In genomic region chr16:81005644-81006471, GRCh38 we compare ENCODE assay signal across 8 cellular contexts. TPM values are rescaled to one million over a fixed set of nuclear protein-coding genes. Genes with fewer than 3 reads are reported as not detected.
A peak's percentile ranks its signal among the peaks of the same experiment; 100 is the strongest.
DNase-seq lines count a peak whose midpoint lies in the region; ATAC-seq and TF ChIP-seq lines count a peak whose summit lies in the region.

No MANE protein-coding gene starts in this region.

- H4K20me1 ChIP-seq in DND-41 (ENCODE audit: insufficient read depth, low read length), result peaks cover 53% of the 10 kb centered on the region

- peaks cover 93% of the 10 kb centered on the region for H3K79me2 ChIP-seq in DND-41 (ENCODE audit: insufficient read depth, low read length)

- H3K27me3 ChIP-seq in DND-41 (ENCODE audit: insufficient read depth, low read length, poor library complexity) (no peaks in the 10 kb centered on the region), liver (ENCODE audit: control insufficient read depth in 4 of 4, insufficient read depth in 4 of 4, low read length in 3 of 4) (no peaks in the 10 kb centered on the region)

- H3K27ac ChIP-seq in DND-41 (ENCODE audit: low read length), result peak overlapping the region; percentile 97
- H3K27ac ChIP-seq in liver (ENCODE audit: low read depth in 1 of 2, low read length in 2 of 2), result peak overlapping the region; percentile 94 to 100
- peak overlapping the region; percentile 97 for H3K27ac ChIP-seq in temporal lobe (ENCODE audit: low read depth, low read length)

- DNase-seq in DND-41 (peak; percentile 43), KG1 (lab: John Stamatoyannopoulos, UW) (peak; percentile 4), astrocyte of the hippocampus (ENCODE audit: low read depth, low spot score) (peak; percentile 27), NCI-H524 treated with DMSO at 0.1 percent for 48 hours (lab: John Stamatoyannopoulos, UW) (no peak)

- H3K36me3 ChIP-seq in DND-41 (ENCODE audit: insufficient read depth, low read length), result peaks cover 25% of the 10 kb centered on the region
- H3K36me3 ChIP-seq in liver (ENCODE audit: control insufficient read depth in 4 of 4, insufficient read depth in 3 of 4, low read depth in 1 of 4, low read length in 3 of 4), result no peaks in the 10 kb centered on the region

- H3K9me3 ChIP-seq in DND-41 (ENCODE audit: insufficient read depth, low read length, severe bottlenecking), result no peaks in the 10 kb centered on the region
- no peaks in the 10 kb centered on the region for H3K9me3 ChIP-seq in liver (ENCODE audit: control insufficient read depth in 4 of 4, low read length in 3 of 4)

- peaks cover 52% of the 10 kb centered on the region for H3K4me1 ChIP-seq in DND-41 (ENCODE audit: insufficient read depth, low read length)
- peaks cover 3 to 42% (median 23%) of the 10 kb centered on the region in 4 donors for H3K4me1 ChIP-seq in liver (ENCODE audit: control insufficient read depth in 4 of 4, insufficient read depth in 4 of 4, low read length in 3 of 4)

- ATAC-seq in DND-41 (ENCODE audit: insufficient read depth, low read depth), result no peak
- ATAC-seq in GM18502 (IDR thresholded peaks at IDR 0.05; ENCODE audit: poor library complexity, unreplicated experiment), result no peak
- ATAC-seq in HG03342 (IDR thresholded peaks at IDR 0.05; ENCODE audit: unreplicated experiment), result no peak

- 10% methylated on average over 27 of the region's 27 CpGs for WGBS in liver

- H3K4me3 ChIP-seq in DND-41 (ENCODE audit: low read depth in 1 of 2, low read length in 2 of 2) (peak overlapping the region; percentile 65 to 89), liver (ENCODE audit: low read depth in 1 of 3, low read length in 3 of 3) (peak overlapping the region; percentile 88 to 99 (median 95))

- H3K4me2 ChIP-seq in DND-41 (ENCODE audit: insufficient read depth, low read length), result peak overlapping the region; percentile 87

- peak overlapping the region; percentile 72 for H3K9ac ChIP-seq in DND-41 (ENCODE audit: low read depth, low read length)
- H3K9ac ChIP-seq in liver (ENCODE audit: low read depth in 1 of 2, low read length in 2 of 2), result peak overlapping the region; percentile 92 to 95

- no peak for TF ChIP-seq CTCF in DND-41 (IDR thresholded peaks at IDR 0.05; ENCODE audit: borderline replicate concordance, extremely low read depth, low read length, poor library complexity, severe bottlenecking)
- TF ChIP-seq CTCF in liver (IDR thresholded peaks at IDR 0.05; ENCODE audit: low read depth, low read length, missing input control), result no peak

- H2AFZ ChIP-seq in DND-41 (ENCODE audit: low read depth, low read length), result peak overlapping the region; percentile 89

- TF ChIP-seq RAD21 in liver (IDR thresholded peaks at IDR 0.05), result no peak

TF ChIP-seq in liver, 16 proteins besides CTCF, POLR2A, EP300 and RAD21:
- TF ChIP-seq FOXA1 (IDR thresholded peaks at IDR 0.05) (no peak), HNF4A (conservative IDR thresholded peaks at IDR 0.05) (no peak), EGR1 (IDR thresholded peaks at IDR 0.05; ENCODE audit: low read depth in 2 of 2) (no peak), MAX (IDR thresholded peaks at IDR 0.05) (no peak), NR2F2 (IDR thresholded peaks at IDR 0.05) (no peak), HNF4G (IDR thresholded peaks at IDR 0.05) (no peak), JUND (IDR thresholded peaks at IDR 0.05) (no peak), FOXA2 (IDR thresholded peaks at IDR 0.05) (no peak)

RNA-seq across cellular contexts. Expression of gene CMC2, which starts 0.8 kb away (rescaled TPM):
- total RNA-seq in liver (10 to 100 TPM; 26.2 to 28.3 TPM), temporal lobe (36.1 TPM)
- polyA plus RNA-seq in liver, result 10 to 100 TPM; 56.7 to 98.4 TPM

RNA-seq across cellular contexts. Expression of gene CENPN, which starts 1.2 kb away (rescaled TPM):
- 10 to 100 TPM in 1 of 2 donors, 1 to 10 TPM in 1; 9.9 to 30.8 TPM for total RNA-seq in liver
- 1 to 10 TPM; 1.8 to 5.9 TPM for polyA plus RNA-seq in liver
- 5.4 TPM for total RNA-seq in temporal lobe

RNA-seq across cellular contexts. Expression of gene ATMIN, which starts 29.8 kb away (rescaled TPM):
- total RNA-seq in liver, result 10 to 100 TPM; 15.9 to 17.8 TPM
- polyA plus RNA-seq in liver, result 1 to 10 TPM; 6.8 to 8.8 TPM
- 54.1 TPM for total RNA-seq in temporal lobe
